8 cellular contexts compared by ENCODE assay signal in genomic region chr12:51262758-51263177, GRCh38.
DNase-seq lines count a peak whose midpoint lies in the region; ATAC-seq and TF ChIP-seq lines count a peak whose summit lies in the region.

No MANE protein-coding gene starts in this region.

- H3K27ac Mint-ChIP-seq in stimulated activated naive CD8-positive, alpha-beta T cell treated with anti-CD3 and anti-CD28 coated beads, Interleukin-15, amount 100 ng/mL, for 72 hours: peak overlapping the region in 1 of 2 donors; percentile 20

- no peaks in the 10 kb centered on the region for H3K9me3 Mint-ChIP-seq in stimulated activated naive CD8-positive, alpha-beta T cell treated with anti-CD3 and anti-CD28 coated beads, Interleukin-15, amount 100 ng/mL, for 72 hours

- no peak overlapping the region for H3K4me3 Mint-ChIP-seq in stimulated activated naive CD8-positive, alpha-beta T cell treated with anti-CD3 and anti-CD28 coated beads, Interleukin-15, amount 100 ng/mL, for 72 hours

- peak; percentile 51 for DNase-seq in AG10803 (ENCODE audit: low read depth)
- peak; percentile 29 for DNase-seq in SIG-M5 (lab: John Stamatoyannopoulos, UW)
- DNase-seq in fibroblast of mammary gland (ENCODE audit: low read depth): peak; percentile 66
- peak in 1 of 2 donors; percentile 46 for DNase-seq in stimulated activated naive CD8-positive, alpha-beta T cell treated with anti-CD3 and anti-CD28 coated beads, Interleukin-15, amount 100 ng/mL, for 72 hours
- no peak for DNase-seq in GM19240 (ENCODE audit: insufficient read length, low spot score)
- DNase-seq in NCI-H1694 (lab: John Stamatoyannopoulos, UW): no peak
- no peak for DNase-seq in HPDE6-E6E7 (ENCODE audit: extremely low spot score)

- peak; percentile 43 for TF ChIP-seq CTCF in AG10803 (conservative IDR thresholded peaks at IDR 0.05; ENCODE audit: low read length)
- TF ChIP-seq CTCF in GM12875 (IDR thresholded peaks at IDR 0.05; ENCODE audit: borderline replicate concordance, insufficient read depth, low read depth, low read length): peak; percentile 19; the same call in 1 of the 2 replicates
- TF ChIP-seq CTCF in fibroblast of mammary gland (conservative IDR thresholded peaks at IDR 0.05; ENCODE audit: control insufficient read depth, insufficient read depth, low read depth, low read length): peak; percentile 38

- H3K27me3 Mint-ChIP-seq in stimulated activated naive CD8-positive, alpha-beta T cell treated with anti-CD3 and anti-CD28 coated beads, Interleukin-15, amount 100 ng/mL, for 72 hours: no peaks in the 10 kb centered on the region

- ATAC-seq in stimulated activated naive CD8-positive, alpha-beta T cell treated with anti-CD3 and anti-CD28 coated beads, Interleukin-15, amount 100 ng/mL, for 72 hours: peak; percentile 59

- no peak overlapping the region for H3K4me3 ChIP-seq in AG10803 (ENCODE audit: low read length)
- no peak overlapping the region for H3K4me3 ChIP-seq in GM12875 (ENCODE audit: low read depth, low read length)
- H3K4me3 ChIP-seq in fibroblast of mammary gland (ENCODE audit: control insufficient read depth, low read depth, low read length): no peak overlapping the region

- H3K4me1 Mint-ChIP-seq in stimulated activated naive CD8-positive, alpha-beta T cell treated with anti-CD3 and anti-CD28 coated beads, Interleukin-15, amount 100 ng/mL, for 72 hours: peaks cover 25% of the 10 kb centered on the region

Comparison
In these comparisons a context has a peak if more than half of its experiments do, and no peak if none do; other contexts are left out.
1. DNase-seq: peak in AG10803 (single experiment), SIG-M5 (single experiment) and fibroblast of mammary gland (single experiment); none in GM19240 (single experiment), NCI-H1694 (single experiment) and HPDE6-E6E7 (single experiment).
2. Peak in every context shown above with its lines, with median percentiles within 50 percentile points of each other: CTCF ChIP-seq.